8 cellular contexts compared by ENCODE assay signal in the genomic region with DNA sequence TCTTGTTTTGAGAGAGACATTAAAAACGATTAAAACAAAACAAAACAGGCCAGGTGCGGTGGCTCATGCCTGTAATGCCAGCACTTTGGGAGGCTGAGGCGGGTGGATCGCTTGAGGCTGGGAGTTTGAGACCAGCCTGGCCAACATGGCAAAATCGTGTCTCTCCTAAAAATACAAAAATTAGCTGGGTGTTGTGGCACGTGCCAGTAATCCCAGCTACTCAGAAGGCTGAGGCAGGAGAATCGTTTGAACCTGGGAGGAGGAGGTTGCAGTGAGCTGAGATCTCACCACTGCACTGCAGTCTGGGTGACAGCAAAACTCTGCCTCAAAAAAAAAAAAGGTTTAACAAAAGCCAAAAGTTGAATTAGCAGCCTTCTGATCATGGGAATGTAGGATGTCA. TPM values are rescaled to one million over a fixed set of nuclear protein-coding genes. Genes with fewer than 3 reads are reported as not detected.
A peak's percentile ranks its signal among the peaks of the same experiment; 100 is the strongest.
DNase-seq lines count a peak whose midpoint lies in the region; ATAC-seq and TF ChIP-seq lines count a peak whose summit lies in the region.
"Not testable (repeated sequence)": the region's sequence is repeated elsewhere in the genome, so short reads cannot be mapped to it uniquely, and the experiment has no call there.

No MANE protein-coding gene starts in this region.

- not testable (repeated sequence) for H3K36me3 ChIP-seq in CD8-positive, alpha-beta T cell (ENCODE audit: insufficient read depth, low read length); KMS-11 (ENCODE audit: insufficient read depth); endocrine pancreas (ENCODE audit: control insufficient read depth, insufficient read depth, low read length); left lung; neural progenitor cell; thoracic aorta

- H3K4me3 Mint-ChIP-seq in CD8-positive, alpha-beta T cell = peak overlapping the region; percentile 96
- peak overlapping the region; percentile 94 for H3K4me3 Mint-ChIP-seq in T-helper 17 cell
- peak overlapping the region; percentile 97 for H3K4me3 Mint-ChIP-seq in activated naive CD4-positive, alpha-beta T cell treated with anti-CD3 and anti-CD28 coated beads, Interleukin-2, amount 50 U/mL, for 24 hours
- H3K4me3 Mint-ChIP-seq in neural progenitor cell = peak overlapping the region; percentile 89

- peaks cover 66% of the 10 kb centered on the region for H3K4me1 Mint-ChIP-seq in CD8-positive, alpha-beta T cell (ENCODE audit: low read depth)
- H3K4me1 Mint-ChIP-seq in T-helper 17 cell (peaks cover 53% of the 10 kb centered on the region), neural progenitor cell (peaks cover 32% of the 10 kb centered on the region)
- peaks cover 66% of the 10 kb centered on the region for H3K4me1 Mint-ChIP-seq in activated naive CD4-positive, alpha-beta T cell treated with anti-CD3 and anti-CD28 coated beads, Interleukin-2, amount 50 U/mL, for 24 hours

- H3K4me2 ChIP-seq in KMS-11 = peak overlapping the region; percentile 67
- H3K4me2 ChIP-seq in neural progenitor cell = peak overlapping the region; percentile 71

- not testable (repeated sequence) for H4K20me1 ChIP-seq in KMS-11 (ENCODE audit: insufficient read depth); neural progenitor cell (ENCODE audit: low read depth)

- not testable (repeated sequence) for H3K9me3 ChIP-seq in CD8-positive, alpha-beta T cell (ENCODE audit: low read length); T-helper 17 cell (ENCODE audit: control insufficient read depth, low read length, poor library complexity, severe bottlenecking); endocrine pancreas (ENCODE audit: control insufficient read depth, low read length); left lung; neural progenitor cell (ENCODE audit: low read depth); thoracic aorta

- H3K9ac ChIP-seq in KMS-11 = peak overlapping the region; percentile 95
- H3K9ac ChIP-seq in endocrine pancreas (ENCODE audit: control insufficient read depth, insufficient read depth, low read length); neural progenitor cell: not testable (repeated sequence)

- intact Hi-C loops in CD8-positive, alpha-beta T cell (cut with DNase I, micrococcal nuclease); left lung (cut with DNase I): not testable (repeated sequence)

- not testable (repeated sequence) for H3K9me3 Mint-ChIP-seq in CD8-positive, alpha-beta T cell; activated naive CD4-positive, alpha-beta T cell treated with anti-CD3 and anti-CD28 coated beads, Interleukin-2, amount 50 U/mL, for 24 hours; neural progenitor cell

- H3K79me2 ChIP-seq in KMS-11 (ENCODE audit: insufficient read depth, low read depth); neural progenitor cell (ENCODE audit: low read depth): not testable (repeated sequence)

- not testable (repeated sequence) for H3F3A ChIP-seq in neural progenitor cell (ENCODE audit: low read depth)

- CTCF ChIA-PET in CD8-positive, alpha-beta T cell (lab: Charles Lee) = interaction anchor here (0.6 to 9.1 kb wide), 25 partner anchors 8 to 555 kb away, joined by 3 to 179 read pairs (median 4); partner anchors contain the start of gene PFKFB3

- peak overlapping the region; percentile 97 for H3K27ac Mint-ChIP-seq in CD8-positive, alpha-beta T cell
- peak overlapping the region; percentile 87 for H3K27ac Mint-ChIP-seq in T-helper 17 cell
- peak overlapping the region; percentile 100 for H3K27ac Mint-ChIP-seq in activated naive CD4-positive, alpha-beta T cell treated with anti-CD3 and anti-CD28 coated beads, Interleukin-2, amount 50 U/mL, for 24 hours
- H3K27ac Mint-ChIP-seq in neural progenitor cell = not testable (repeated sequence)

- not testable (repeated sequence) for H3K27me3 ChIP-seq in CD8-positive, alpha-beta T cell (ENCODE audit: insufficient read depth, low read length); KMS-11 (ENCODE audit: insufficient read depth, low read depth); endocrine pancreas (ENCODE audit: control insufficient read depth, insufficient read depth, low read length); thoracic aorta (replicated peaks; ENCODE audit: insufficient read depth)
- peaks cover 0 to 34% of the 10 kb centered on the region in 2 donors for H3K27me3 ChIP-seq in left lung
- peaks cover 35% of the 10 kb centered on the region for H3K27me3 ChIP-seq in neural progenitor cell

- ATAC-seq in CD8-positive, alpha-beta T cell; T-helper 17 cell; left lung; thoracic aorta (ENCODE audit: insufficient number of reproducible peaks, low FRiP score, low read depth): not testable (repeated sequence)

- not testable (repeated sequence) for TF ChIP-seq CTCF in CD8-positive, alpha-beta T cell (IDR thresholded peaks at IDR 0.05); KMS-11 (conservative IDR thresholded peaks at IDR 0.05; ENCODE audit: low read depth, low read length); left lung (IDR thresholded peaks at IDR 0.05); neural progenitor cell (IDR thresholded peaks at IDR 0.05); thoracic aorta (IDR thresholded peaks at IDR 0.05)

- peak overlapping the region; percentile 89 for H3K4me3 ChIP-seq in CD8-positive, alpha-beta T cell (ENCODE audit: low read depth, low read length)
- not testable (repeated sequence) for H3K4me3 ChIP-seq in KMS-11 (IDR thresholded peaks at IDR 0.05; ENCODE audit: insufficient read depth, low read depth, low read length)
- H3K4me3 ChIP-seq in endocrine pancreas (ENCODE audit: control insufficient read depth, insufficient read depth, low read length) = peak overlapping the region; percentile 90
- peak overlapping the region; percentile 57 to 64 for H3K4me3 ChIP-seq in left lung
- H3K4me3 ChIP-seq in neural progenitor cell = peak overlapping the region; percentile 74
- peak overlapping the region; percentile 72 for H3K4me3 ChIP-seq in thoracic aorta

- peaks cover 38% of the 10 kb centered on the region for H3K4me1 ChIP-seq in CD8-positive, alpha-beta T cell (ENCODE audit: insufficient read depth, low read length)
- H3K4me1 ChIP-seq in KMS-11 (ENCODE audit: low read depth, poor library complexity, severe bottlenecking); endocrine pancreas (ENCODE audit: control insufficient read depth, insufficient read depth, low read length); thoracic aorta (ENCODE audit: control insufficient read depth in 1 of 2, low read depth in 2 of 2): not testable (repeated sequence)
- peaks cover 0 to 28% of the 10 kb centered on the region in 2 donors for H3K4me1 ChIP-seq in left lung
- peaks cover 31% of the 10 kb centered on the region for H3K4me1 ChIP-seq in neural progenitor cell

- H3K36me3 Mint-ChIP-seq in CD8-positive, alpha-beta T cell = peaks cover 60% of the 10 kb centered on the region
- H3K36me3 Mint-ChIP-seq in T-helper 17 cell (ENCODE audit: low read depth) = peaks cover 10% of the 10 kb centered on the region
- peaks cover 20% of the 10 kb centered on the region for H3K36me3 Mint-ChIP-seq in activated naive CD4-positive, alpha-beta T cell treated with anti-CD3 and anti-CD28 coated beads, Interleukin-2, amount 50 U/mL, for 24 hours
- not testable (repeated sequence) for H3K36me3 Mint-ChIP-seq in neural progenitor cell

- peak in 1 of 7 experiments; percentile 33 for DNase-seq in CD8-positive, alpha-beta T cell
- DNase-seq in T-helper 17 cell; left lung; neural progenitor cell (ENCODE audit: low spot score); thoracic aorta (ENCODE audit: low spot score): not testable (repeated sequence)

- POLR2A ChIA-PET in CD8-positive, alpha-beta T cell (lab: Charles Lee) = interaction anchor here (0.7 to 6.3 kb wide), 12 partner anchors 11 to 108 kb away, joined by 3 to 43 read pairs (median 6); no protein-coding TSS in a partner anchor

- H3K27ac ChIP-seq in CD8-positive, alpha-beta T cell (ENCODE audit: low read depth, low read length) = peak overlapping the region; percentile 84
- H3K27ac ChIP-seq in KMS-11 (peak overlapping the region; percentile 85; the same call in 1 of the 2 replicates), left lung (peak overlapping the region; percentile 77 to 79)
- not testable (repeated sequence) for H3K27ac ChIP-seq in neural progenitor cell, thoracic aorta

- H2AFZ ChIP-seq in KMS-11 (ENCODE audit: low read depth) (peak overlapping the region; percentile 97), neural progenitor cell (replicated peaks) (peak overlapping the region; percentile 62)

- not testable (repeated sequence) for H3K27me3 Mint-ChIP-seq in CD8-positive, alpha-beta T cell (ENCODE audit: low read depth); T-helper 17 cell; activated naive CD4-positive, alpha-beta T cell treated with anti-CD3 and anti-CD28 coated beads, Interleukin-2, amount 50 U/mL, for 24 hours
- H3K27me3 Mint-ChIP-seq in neural progenitor cell (ENCODE audit: insufficient read depth, low read depth) = peaks cover 11% of the 10 kb centered on the region

RNA-seq across cellular contexts. Expression of gene PRKCQ, which starts 1.1 kb away (rescaled TPM):
- 10 to 100 TPM; 26.3 to 26.6 TPM for total RNA-seq in CD8-positive, alpha-beta T cell
- total RNA-seq in T-helper 17 cell = 10 to 100 TPM; 66.3 to 70.0 TPM
- 1 to 10 TPM; 7.0 to 7.3 TPM for total RNA-seq in left lung
- total RNA-seq in neural progenitor cell (ENCODE audit: low replicate concordance) = 3.5 TPM in 2 replicates
- total RNA-seq in thoracic aorta = under 1 TPM; 0.41 to 0.42 TPM
